In genomic region chr6:107083047-107083768, GRCh38 we compare ENCODE assay signal across 12 cellular contexts. TPM values are rescaled to one million over a fixed set of nuclear protein-coding genes. Genes with fewer than 3 reads are reported as not detected.
DNase-seq lines count a peak whose midpoint lies in the region; ATAC-seq and TF ChIP-seq lines count a peak whose summit lies in the region.
"Had no signal": no experiment of that assay in that cellular context is flagged by ENCODE, and none has a peak within 500 bp of the region (broad histone marks: within the 10 kb centered on the region; RNA-seq: fewer than 3 reads in every experiment).

No MANE protein-coding gene starts in this region.

- peak; percentile 86 for ATAC-seq in GM19043 (IDR thresholded peaks at IDR 0.05; ENCODE audit: low read depth, unreplicated experiment)
- ATAC-seq in HG02678 (IDR thresholded peaks at IDR 0.05; ENCODE audit: unreplicated experiment) = peak; percentile 75
- ATAC-seq in HG03460 (IDR thresholded peaks at IDR 0.05; ENCODE audit: unreplicated experiment) = peak; percentile 65
- ATAC-seq in upper lobe of right lung = no peak
- ATAC-seq: gastrocnemius medialis had no signal

- TF ChIP-seq CTCF in GM06990 (IDR thresholded peaks at IDR 0.05; ENCODE audit: insufficient read depth, low read length, poor library complexity, severe bottlenecking) = no peak
- no peak for TF ChIP-seq CTCF in upper lobe of right lung (IDR thresholded peaks at IDR 0.05)
- TF ChIP-seq CTCF in BE2C (IDR thresholded peaks at IDR 0.05; ENCODE audit: low read depth, low read length) = no peak

- H3K4me1 ChIP-seq in upper lobe of right lung = no peaks in the 10 kb centered on the region
- H3K4me1 ChIP-seq in BE2C = no peaks in the 10 kb centered on the region
- H3K4me1 ChIP-seq: gastrocnemius medialis had no signal

- DNase-seq in GM06990 (ENCODE audit: extremely low read depth, insufficient read length) (peak; percentile 53), upper lobe of right lung (no peak), BE2C (no peak), hypothalamus (lab: John Stamatoyannopoulos, UW) (no peak)
- DNase-seq in effector CD4-positive, alpha-beta T cell = no peak
- DNase-seq: activated CD4-positive, alpha-beta T cell treated with anti-CD3 and anti-CD28 coated beads, Interleukin-2, amount 10 ng/mL, durations not matched to agents 7 days and 5 days; DMS79 treated with DMSO at 0.1 percent for 48 hours; gastrocnemius medialis; stimulated activated naive CD4-positive, alpha-beta T cell had no signal

- H3K9me3 ChIP-seq in upper lobe of right lung (no peaks in the 10 kb centered on the region), BE2C (no peaks in the 10 kb centered on the region)
- H3K9me3 ChIP-seq: gastrocnemius medialis had no signal

- intact Hi-C loops in upper lobe of right lung (cut with DNase I) = no loop called here

- no peak overlapping the region for H3K27ac ChIP-seq in upper lobe of right lung
- H3K27ac ChIP-seq: gastrocnemius medialis had no signal

- H3K36me3 ChIP-seq in GM06990 (ENCODE audit: control insufficient read depth, insufficient read depth, low read length) (no peaks in the 10 kb centered on the region), upper lobe of right lung (no peaks in the 10 kb centered on the region), BE2C (peaks cover 5% of the 10 kb centered on the region; the same call in 1 of the 2 replicates)
- H3K36me3 ChIP-seq: gastrocnemius medialis had no signal

- no peaks in the 10 kb centered on the region for H3K27me3 ChIP-seq in GM06990 (replicated peaks; ENCODE audit: control insufficient read depth, insufficient read depth, low read length)
- no peaks in the 10 kb centered on the region for H3K27me3 ChIP-seq in upper lobe of right lung
- no peaks in the 10 kb centered on the region for H3K27me3 ChIP-seq in BE2C
- H3K27me3 ChIP-seq: gastrocnemius medialis had no signal

- H3K4me3 ChIP-seq in GM06990 (replicated peaks; ENCODE audit: low read depth, low read length) (no peak overlapping the region), upper lobe of right lung (no peak overlapping the region), BE2C (ENCODE audit: low read depth, low read length) (no peak overlapping the region)
- H3K4me3 ChIP-seq: gastrocnemius medialis had no signal

RNA-seq across cellular contexts. Expression of gene BEND3, which starts 32.1 kb away (rescaled TPM):
- total RNA-seq in upper lobe of right lung = 3.8 TPM
- polyA plus RNA-seq in BE2C (2012; ENCODE audit: insufficient read depth, insufficient read length, low read depth) = 3.6 TPM

RNA-seq across cellular contexts. Expression of gene MTRES1, which starts 55.2 kb away (rescaled TPM):
- 15.1 TPM for total RNA-seq in upper lobe of right lung
- polyA plus RNA-seq in BE2C (2012; ENCODE audit: insufficient read depth, insufficient read length, low read depth) = 15.1 TPM
